In the genomic region with DNA sequence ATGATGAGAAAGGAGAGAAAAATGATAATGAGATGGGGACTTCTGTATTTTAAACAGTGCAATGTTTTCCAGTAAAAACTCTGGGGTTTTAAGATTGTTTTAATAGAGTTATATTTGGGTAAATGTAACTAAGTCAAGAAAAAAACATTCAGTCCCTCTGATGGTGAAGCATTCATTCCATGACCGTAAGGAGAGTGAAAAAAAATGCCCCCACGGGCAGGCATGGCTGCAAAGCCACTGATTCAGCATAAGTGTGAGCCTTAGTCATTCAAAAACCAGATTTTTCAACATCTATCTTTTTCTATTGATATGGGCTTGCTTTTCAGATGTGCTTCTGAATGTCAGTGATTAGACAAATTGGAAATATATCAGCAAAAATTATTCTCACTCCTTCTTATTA, we compare ENCODE assay signal across 19 cellular contexts.
"Had no signal": no experiment of that assay in that cellular context is flagged by ENCODE, and none has a peak within 500 bp of the region (broad histone marks: within the 10 kb centered on the region; RNA-seq: fewer than 3 reads in every experiment).

No MANE protein-coding gene starts in this region.

- H3K79me2 ChIP-seq: parathyroid adenoma had no signal

- DNase-seq: activated CD4-positive, alpha-beta memory T cell treated with anti-CD3 and anti-CD28 coated beads for 36 hours; activated CD4-positive, alpha-beta T cell treated with anti-CD3 and anti-CD28 coated beads for 48 hours; activated CD4-positive, CD25-positive, alpha-beta regulatory T cell; activated effector memory CD4-positive, alpha-beta T cell treated with Interleukin-2 at 50 U/mL for 16 hours; activated naive CD4-positive, alpha-beta T cell treated with anti-CD3 and anti-CD28 coated beads, Interleukin-2, amount 10 ng/mL, durations not matched to agents 7 days and 5 days; activated T-cell treated with anti-CD3 and anti-CD28 coated beads, Interleukin-2, amount 50 U/mL, for 48 hours; anterior cingulate cortex; colonic mucosa; esophagus squamous epithelium; lower lobe of right lung; mesendoderm; mucosa of descending colon; nephron progenitor cell; right cardiac atrium; stimulated activated CD4-positive, alpha-beta T cell treated with anti-CD3 and anti-CD28 coated beads, Interleukin-1b, Interleukin-23, amount 100 ng/mL, for 48 hours; T1000; tibial artery had no signal

- H2AFZ ChIP-seq: parathyroid adenoma had no signal

- H3K9ac ChIP-seq: parathyroid adenoma had no signal

- H3K27ac ChIP-seq: colonic mucosa, esophagus squamous epithelium, lower lobe of right lung, parathyroid adenoma, tibial artery had no signal

- H3K36me3 ChIP-seq: colonic mucosa, esophagus squamous epithelium, lower lobe of right lung, tibial artery had no signal

- H3K4me3 ChIP-seq: colonic mucosa, esophagus squamous epithelium, lower lobe of right lung, mucosa of descending colon, tibial artery had no signal

- H3K9me3 ChIP-seq: colonic mucosa, esophagus squamous epithelium, lower lobe of right lung, mucosa of descending colon, tibial artery had no signal

- H3K27me3 ChIP-seq: colonic mucosa, tibial artery had no signal

- H3K4me1 ChIP-seq: colonic mucosa, esophagus squamous epithelium, lower lobe of right lung, parathyroid adenoma, tibial artery had no signal

- ATAC-seq: left lobe of liver, lower lobe of right lung, mucosa of descending colon, right cardiac atrium had no signal
